In the genomic region with DNA sequence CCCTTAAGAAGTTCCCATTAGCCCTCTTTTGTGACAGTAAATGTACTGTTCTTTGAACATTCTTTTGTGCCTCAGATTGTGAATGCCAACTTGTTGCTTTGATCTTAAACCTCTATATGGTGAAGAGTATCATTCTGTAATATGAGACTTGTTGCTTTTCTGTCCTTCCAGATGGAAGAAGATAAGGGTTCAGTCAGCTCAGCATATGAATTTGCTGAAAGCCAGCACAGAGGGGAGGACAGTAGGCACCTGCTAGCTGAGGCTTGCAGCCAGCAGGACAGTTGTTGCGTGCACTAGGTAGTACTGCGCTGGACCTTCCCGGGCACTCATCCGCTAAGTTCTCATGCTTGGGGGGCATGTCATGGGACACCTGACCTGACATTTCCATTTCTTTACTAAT, we compare ENCODE assay signal across 22 cellular contexts.
A peak's percentile ranks its signal among the peaks of the same experiment; 100 is the strongest.
DNase-seq lines count a peak whose midpoint lies in the region; ATAC-seq and TF ChIP-seq lines count a peak whose summit lies in the region.
"Had no signal": no experiment of that assay in that cellular context is flagged by ENCODE, and none has a peak within 500 bp of the region (broad histone marks: within the 10 kb centered on the region; RNA-seq: fewer than 3 reads in every experiment).

No MANE protein-coding gene starts in this region.

- H3K79me2 ChIP-seq in OCI-LY7 (ENCODE audit: insufficient read depth, low read depth, low read length) = no peaks in the 10 kb centered on the region
- H3K79me2 ChIP-seq in parathyroid adenoma = no peaks in the 10 kb centered on the region

- no peak for ATAC-seq in activated naive CD4-positive, alpha-beta T cell treated with anti-CD3 and anti-CD28 coated beads, Interleukin-2, amount 50 U/mL, for 72 hours
- peak; percentile 36 for ATAC-seq in GM19395 (IDR thresholded peaks at IDR 0.05; ENCODE audit: unreplicated experiment)
- ATAC-seq in SK-N-SH treated with all-trans-retinoic acid at 6 μM for 48 hours = no peak; the same call in 2 of the 3 replicates
- ATAC-seq: sciatic nerve had no signal

- H3K27me3 Mint-ChIP-seq in activated naive CD4-positive, alpha-beta T cell treated with anti-CD3 and anti-CD28 coated beads for 36 hours (ENCODE audit: low read depth) = no peaks in the 10 kb centered on the region
- H3K27me3 Mint-ChIP-seq: CD8-positive, alpha-beta memory T cell; IgD-negative memory B cell; stimulated activated naive B cell treated with anti-CD40 and anti-IgM and Interleukin-4, amounts not matched to agents 10 μg/mL and 1 μg/mL and 100 μg/mL, for 72 hours had no signal

- DNase-seq in activated naive CD4-positive, alpha-beta T cell treated with anti-CD3 and anti-CD28 coated beads for 36 hours = no peak
- no peak for DNase-seq in activated naive CD4-positive, alpha-beta T cell treated with anti-CD3 and anti-CD28 coated beads, Interleukin-2, amount 50 U/mL, for 72 hours (ENCODE audit: low spot score in 2 of 2)
- DNase-seq in OCI-LY7 (ENCODE audit: low spot score) (peak; percentile 47), NCI-H226 (no peak), CD1c-positive myeloid dendritic cell (ENCODE audit: extremely low spot score) (no peak)
- DNase-seq: activated CD4-positive, alpha-beta T cell treated with anti-CD3 and anti-CD28 coated beads, Interleukin-2, amount 50 U/mL, for 1 hour; amniotic stem cell; CD8-positive, alpha-beta memory T cell; foreskin melanocyte; H9; NCI-H1694; NCI-H446; stimulated activated naive B cell treated with anti-CD40 and anti-IgM and Interleukin-4, amounts not matched to agents 10 μg/mL and 1 μg/mL and 100 μg/mL, for 72 hours; SW 1271 had no signal

- no peak for TF ChIP-seq CTCF in OCI-LY7 (conservative IDR thresholded peaks at IDR 0.05; ENCODE audit: low read length)
- TF ChIP-seq CTCF in parathyroid adenoma (IDR thresholded peaks at IDR 0.05) = no peak

- peaks cover 13% of the 10 kb centered on the region for H3K4me1 Mint-ChIP-seq in activated naive CD4-positive, alpha-beta T cell treated with anti-CD3 and anti-CD28 coated beads for 36 hours (ENCODE audit: low read depth)

- H3K27ac ChIP-seq in OCI-LY7 (ENCODE audit: low read depth, low read length, poor library complexity, severe bottlenecking) = peak overlapping the region; percentile 77
- no peak overlapping the region for H3K27ac ChIP-seq in parathyroid adenoma
- H3K27ac ChIP-seq: cardiac muscle cell, RWPE1 had no signal

- no peak overlapping the region for H3K4me3 Mint-ChIP-seq in activated naive CD4-positive, alpha-beta T cell treated with anti-CD3 and anti-CD28 coated beads for 36 hours
- H3K4me3 Mint-ChIP-seq: CD8-positive, alpha-beta memory T cell; H9; IgD-negative memory B cell had no signal

- no peaks in the 10 kb centered on the region for H3K9me3 ChIP-seq in OCI-LY7 (ENCODE audit: low read length)
- no peaks in the 10 kb centered on the region for H3K9me3 ChIP-seq in parathyroid adenoma (ENCODE audit: control insufficient read depth, low read length)

- H3K27me3 ChIP-seq in parathyroid adenoma (ENCODE audit: control insufficient read depth, insufficient read depth, low read length) = no peaks in the 10 kb centered on the region
- H3K27me3 ChIP-seq: cardiac muscle cell had no signal

- H4K20me1 ChIP-seq in OCI-LY7 (ENCODE audit: insufficient read depth, low read length) = no peaks in the 10 kb centered on the region

- no TSS peak for BruUV-seq in OCI-LY7 (replicated peaks; lab: Mats Ljungman, UMichigan)

- H3K9ac ChIP-seq in parathyroid adenoma = no peak overlapping the region

- POLR2A ChIA-PET in OCI-LY7 (lab: Charles Lee) = interaction anchor here (0.6 to 1.2 kb wide), 4 partner anchors 11 to 193 kb away, joined by 3 to 6 read pairs (median 4); no protein-coding TSS in a partner anchor

- no peaks in the 10 kb centered on the region for H3K9me2 ChIP-seq in OCI-LY7 (ENCODE audit: insufficient read depth, low read length)

- H3K9me3 Mint-ChIP-seq in activated naive CD4-positive, alpha-beta T cell treated with anti-CD3 and anti-CD28 coated beads for 36 hours = no peaks in the 10 kb centered on the region
- no peaks in the 10 kb centered on the region for H3K9me3 Mint-ChIP-seq in activated naive CD4-positive, alpha-beta T cell treated with anti-CD3 and anti-CD28 coated beads, Interleukin-2, amount 50 U/mL, for 72 hours
- H3K9me3 Mint-ChIP-seq: CD8-positive, alpha-beta memory T cell; H9; IgD-negative memory B cell; stimulated activated naive B cell treated with anti-CD40 and anti-IgM and Interleukin-4, amounts not matched to agents 10 μg/mL and 1 μg/mL and 100 μg/mL, for 72 hours had no signal

- H3K27ac Mint-ChIP-seq in activated naive CD4-positive, alpha-beta T cell treated with anti-CD3 and anti-CD28 coated beads for 36 hours = peak overlapping the region; percentile 3
- H3K27ac Mint-ChIP-seq in activated naive CD4-positive, alpha-beta T cell treated with anti-CD3 and anti-CD28 coated beads, Interleukin-2, amount 50 U/mL, for 72 hours = peak overlapping the region in 1 of 2 donors; percentile 10
- H3K27ac Mint-ChIP-seq: H9; stimulated activated naive B cell treated with anti-CD40 and anti-IgM and Interleukin-4, amounts not matched to agents 10 μg/mL and 1 μg/mL and 100 μg/mL, for 72 hours had no signal

- peak overlapping the region; percentile 49 for H3K4me2 ChIP-seq in OCI-LY7 (ENCODE audit: low read length)
- H3K4me2 ChIP-seq in parathyroid adenoma (ENCODE audit: low read length) = peak overlapping the region; percentile 24

- CTCF ChIA-PET in activated naive CD4-positive, alpha-beta T cell treated with anti-CD3 and anti-CD28 coated beads for 36 hours (lab: Charles Lee) = no interaction called here
- CTCF ChIA-PET in OCI-LY7 (lab: Charles Lee; ENCODE audit: unreplicated experiment) = no interaction called here

- H3K36me3 ChIP-seq in OCI-LY7 (ENCODE audit: insufficient read depth, low read length) = peaks cover 37% of the 10 kb centered on the region
- no peaks in the 10 kb centered on the region for H3K36me3 ChIP-seq in parathyroid adenoma (ENCODE audit: control insufficient read depth, insufficient read depth, low read length)

- peaks cover 22% of the 10 kb centered on the region for H3K4me1 ChIP-seq in OCI-LY7 (ENCODE audit: insufficient read depth, low read length, poor library complexity, severe bottlenecking)
- H3K4me1 ChIP-seq in parathyroid adenoma = no peaks in the 10 kb centered on the region

- peaks cover 3% of the 10 kb centered on the region for H3K36me3 Mint-ChIP-seq in activated naive CD4-positive, alpha-beta T cell treated with anti-CD3 and anti-CD28 coated beads for 36 hours (ENCODE audit: low read depth)
- no peaks in the 10 kb centered on the region for H3K36me3 Mint-ChIP-seq in activated naive CD4-positive, alpha-beta T cell treated with anti-CD3 and anti-CD28 coated beads, Interleukin-2, amount 50 U/mL, for 72 hours
- H3K36me3 Mint-ChIP-seq: IgD-negative memory B cell had no signal

- intact Hi-C loops in activated naive CD4-positive, alpha-beta T cell treated with anti-CD3 and anti-CD28 coated beads for 36 hours (cut with micrococcal nuclease) = no loop called here
- intact Hi-C loops in OCI-LY7 (cut with micrococcal nuclease; ENCODE audit: unreplicated experiment) = loop anchor here (2.0 kb wide), 1 partner anchor 191 kb away; no protein-coding TSS in a partner anchor

- no peak overlapping the region for H2AFZ ChIP-seq in OCI-LY7 (ENCODE audit: low read length)
- H2AFZ ChIP-seq in parathyroid adenoma = no peak overlapping the region

- H3K4me3 ChIP-seq in OCI-LY7 (ENCODE audit: low read depth, low read length, poor library complexity, severe bottlenecking) = peak overlapping the region; percentile 30
- H3K4me3 ChIP-seq in parathyroid adenoma (ENCODE audit: low read depth, low read length) = no peak overlapping the region
- H3K4me3 ChIP-seq: cardiac muscle cell, lung had no signal

TF ChIP-seq in SK-N-SH treated with all-trans-retinoic acid at 6 μM for 48 hours, 23 proteins besides CTCF, POLR2A, EP300 and RAD21 (continues in another document):
- TF ChIP-seq, protein P1, sequence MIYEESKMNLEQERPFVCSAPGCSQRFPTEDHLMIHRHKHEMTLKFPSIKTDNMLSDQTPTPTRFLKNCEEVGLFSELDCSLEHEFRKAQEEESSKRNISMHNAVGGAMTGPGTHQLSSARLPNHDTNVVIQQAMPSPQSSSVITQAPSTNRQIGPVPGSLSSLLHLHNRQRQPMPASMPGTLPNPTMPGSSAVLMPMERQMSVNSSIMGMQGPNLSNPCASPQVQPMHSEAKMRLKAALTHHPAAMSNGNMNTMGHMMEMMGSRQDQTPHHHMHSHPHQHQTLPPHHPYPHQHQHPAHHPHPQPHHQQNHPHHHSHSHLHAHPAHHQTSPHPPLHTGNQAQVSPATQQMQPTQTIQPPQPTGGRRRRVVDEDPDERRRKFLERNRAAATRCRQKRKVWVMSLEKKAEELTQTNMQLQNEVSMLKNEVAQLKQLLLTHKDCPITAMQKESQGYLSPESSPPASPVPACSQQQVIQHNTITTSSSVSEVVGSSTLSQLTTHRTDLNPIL (CRISPR knock-in tag; IDR thresholded peaks at IDR 0.05; ENCODE audit: low read depth) = no peak
- no peak for TF ChIP-seq CSDC2 (CRISPR knock-in tag; IDR thresholded peaks at IDR 0.05)
- no peak for TF ChIP-seq ZNF8 (CRISPR knock-in tag; IDR thresholded peaks at IDR 0.05)
- TF ChIP-seq ARNTL (CRISPR knock-in tag; IDR thresholded peaks at IDR 0.05; ENCODE audit: borderline replicate concordance, low read depth) = no peak
- no peak for TF ChIP-seq ZFP3 (CRISPR knock-in tag; IDR thresholded peaks at IDR 0.05)
- TF ChIP-seq GLIS3 (CRISPR knock-in tag; IDR thresholded peaks at IDR 0.05) = no peak
- TF ChIP-seq ZFP30 (CRISPR knock-in tag; IDR thresholded peaks at IDR 0.05) = no peak
- TF ChIP-seq TCF4 (CRISPR knock-in tag; IDR thresholded peaks at IDR 0.05; ENCODE audit: borderline replicate concordance) = no peak
- no peak for TF ChIP-seq ZNF565 (CRISPR knock-in tag; conservative IDR thresholded peaks at IDR 0.05; ENCODE audit: low read depth)
- TF ChIP-seq ZNF70 (CRISPR knock-in tag; IDR thresholded peaks at IDR 0.05) = no peak
- TF ChIP-seq ZC3H10 (CRISPR knock-in tag; IDR thresholded peaks at IDR 0.05) = no peak
- TF ChIP-seq, protein P2, sequence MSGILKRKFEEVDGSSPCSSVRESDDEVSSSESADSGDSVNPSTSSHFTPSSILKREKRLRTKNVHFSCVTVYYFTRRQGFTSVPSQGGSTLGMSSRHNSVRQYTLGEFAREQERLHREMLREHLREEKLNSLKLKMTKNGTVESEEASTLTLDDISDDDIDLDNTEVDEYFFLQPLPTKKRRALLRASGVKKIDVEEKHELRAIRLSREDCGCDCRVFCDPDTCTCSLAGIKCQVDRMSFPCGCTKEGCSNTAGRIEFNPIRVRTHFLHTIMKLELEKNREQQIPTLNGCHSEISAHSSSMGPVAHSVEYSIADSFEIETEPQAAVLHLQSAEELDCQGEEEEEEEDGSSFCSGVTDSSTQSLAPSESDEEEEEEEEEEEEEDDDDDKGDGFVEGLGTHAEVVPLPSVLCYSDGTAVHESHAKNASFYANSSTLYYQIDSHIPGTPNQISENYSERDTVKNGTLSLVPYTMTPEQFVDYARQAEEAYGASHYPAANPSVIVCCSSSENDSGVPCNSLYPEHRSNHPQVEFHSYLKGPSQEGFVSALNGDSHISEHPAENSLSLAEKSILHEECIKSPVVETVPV (CRISPR knock-in tag; IDR thresholded peaks at IDR 0.05) = no peak
- no peak for TF ChIP-seq PPARA (CRISPR knock-in tag; IDR thresholded peaks at IDR 0.05; ENCODE audit: borderline replicate concordance)
- TF ChIP-seq BACH2 (CRISPR knock-in tag; IDR thresholded peaks at IDR 0.05; ENCODE audit: borderline replicate concordance) = no peak
